Comparison of ENCODE assay signal across 1 cellular context in the genomic region with DNA sequence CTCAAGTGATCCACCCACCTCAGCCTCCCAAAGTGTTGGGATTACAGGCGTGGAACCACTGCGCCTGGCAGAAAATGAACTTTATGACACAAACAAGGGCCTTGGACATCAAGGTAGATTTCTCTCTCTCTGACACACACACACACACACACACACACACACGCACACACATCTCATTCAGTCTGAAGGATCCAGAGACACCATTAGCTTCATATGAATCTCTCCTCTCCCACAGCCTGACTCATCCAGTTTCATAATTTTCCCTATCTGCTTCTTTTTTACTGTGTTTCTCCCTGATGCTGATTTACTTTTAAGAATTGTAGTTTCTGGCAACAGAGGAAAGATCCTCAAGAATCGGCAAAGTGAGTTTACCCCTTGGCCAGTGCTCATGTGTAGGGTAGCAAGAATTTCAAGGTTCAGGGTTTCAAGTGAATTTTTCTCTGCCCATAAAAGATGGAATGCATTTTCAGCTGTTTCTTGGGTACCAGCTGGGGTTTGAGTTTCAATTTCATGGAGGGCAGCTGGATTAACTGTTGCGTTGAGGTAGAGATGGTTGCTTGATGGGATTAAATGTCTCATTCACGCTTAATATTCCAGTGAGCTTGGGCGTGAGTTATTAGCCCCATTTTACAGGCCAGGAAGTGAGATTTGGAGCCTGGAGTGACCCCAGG.
TF ChIP-seq lines count a peak whose summit lies in the region.

No MANE protein-coding gene starts in this region.

TF ChIP-seq in GM23338, 12 proteins besides CTCF, POLR2A, EP300 and RAD21:
- TF ChIP-seq, protein P1, sequence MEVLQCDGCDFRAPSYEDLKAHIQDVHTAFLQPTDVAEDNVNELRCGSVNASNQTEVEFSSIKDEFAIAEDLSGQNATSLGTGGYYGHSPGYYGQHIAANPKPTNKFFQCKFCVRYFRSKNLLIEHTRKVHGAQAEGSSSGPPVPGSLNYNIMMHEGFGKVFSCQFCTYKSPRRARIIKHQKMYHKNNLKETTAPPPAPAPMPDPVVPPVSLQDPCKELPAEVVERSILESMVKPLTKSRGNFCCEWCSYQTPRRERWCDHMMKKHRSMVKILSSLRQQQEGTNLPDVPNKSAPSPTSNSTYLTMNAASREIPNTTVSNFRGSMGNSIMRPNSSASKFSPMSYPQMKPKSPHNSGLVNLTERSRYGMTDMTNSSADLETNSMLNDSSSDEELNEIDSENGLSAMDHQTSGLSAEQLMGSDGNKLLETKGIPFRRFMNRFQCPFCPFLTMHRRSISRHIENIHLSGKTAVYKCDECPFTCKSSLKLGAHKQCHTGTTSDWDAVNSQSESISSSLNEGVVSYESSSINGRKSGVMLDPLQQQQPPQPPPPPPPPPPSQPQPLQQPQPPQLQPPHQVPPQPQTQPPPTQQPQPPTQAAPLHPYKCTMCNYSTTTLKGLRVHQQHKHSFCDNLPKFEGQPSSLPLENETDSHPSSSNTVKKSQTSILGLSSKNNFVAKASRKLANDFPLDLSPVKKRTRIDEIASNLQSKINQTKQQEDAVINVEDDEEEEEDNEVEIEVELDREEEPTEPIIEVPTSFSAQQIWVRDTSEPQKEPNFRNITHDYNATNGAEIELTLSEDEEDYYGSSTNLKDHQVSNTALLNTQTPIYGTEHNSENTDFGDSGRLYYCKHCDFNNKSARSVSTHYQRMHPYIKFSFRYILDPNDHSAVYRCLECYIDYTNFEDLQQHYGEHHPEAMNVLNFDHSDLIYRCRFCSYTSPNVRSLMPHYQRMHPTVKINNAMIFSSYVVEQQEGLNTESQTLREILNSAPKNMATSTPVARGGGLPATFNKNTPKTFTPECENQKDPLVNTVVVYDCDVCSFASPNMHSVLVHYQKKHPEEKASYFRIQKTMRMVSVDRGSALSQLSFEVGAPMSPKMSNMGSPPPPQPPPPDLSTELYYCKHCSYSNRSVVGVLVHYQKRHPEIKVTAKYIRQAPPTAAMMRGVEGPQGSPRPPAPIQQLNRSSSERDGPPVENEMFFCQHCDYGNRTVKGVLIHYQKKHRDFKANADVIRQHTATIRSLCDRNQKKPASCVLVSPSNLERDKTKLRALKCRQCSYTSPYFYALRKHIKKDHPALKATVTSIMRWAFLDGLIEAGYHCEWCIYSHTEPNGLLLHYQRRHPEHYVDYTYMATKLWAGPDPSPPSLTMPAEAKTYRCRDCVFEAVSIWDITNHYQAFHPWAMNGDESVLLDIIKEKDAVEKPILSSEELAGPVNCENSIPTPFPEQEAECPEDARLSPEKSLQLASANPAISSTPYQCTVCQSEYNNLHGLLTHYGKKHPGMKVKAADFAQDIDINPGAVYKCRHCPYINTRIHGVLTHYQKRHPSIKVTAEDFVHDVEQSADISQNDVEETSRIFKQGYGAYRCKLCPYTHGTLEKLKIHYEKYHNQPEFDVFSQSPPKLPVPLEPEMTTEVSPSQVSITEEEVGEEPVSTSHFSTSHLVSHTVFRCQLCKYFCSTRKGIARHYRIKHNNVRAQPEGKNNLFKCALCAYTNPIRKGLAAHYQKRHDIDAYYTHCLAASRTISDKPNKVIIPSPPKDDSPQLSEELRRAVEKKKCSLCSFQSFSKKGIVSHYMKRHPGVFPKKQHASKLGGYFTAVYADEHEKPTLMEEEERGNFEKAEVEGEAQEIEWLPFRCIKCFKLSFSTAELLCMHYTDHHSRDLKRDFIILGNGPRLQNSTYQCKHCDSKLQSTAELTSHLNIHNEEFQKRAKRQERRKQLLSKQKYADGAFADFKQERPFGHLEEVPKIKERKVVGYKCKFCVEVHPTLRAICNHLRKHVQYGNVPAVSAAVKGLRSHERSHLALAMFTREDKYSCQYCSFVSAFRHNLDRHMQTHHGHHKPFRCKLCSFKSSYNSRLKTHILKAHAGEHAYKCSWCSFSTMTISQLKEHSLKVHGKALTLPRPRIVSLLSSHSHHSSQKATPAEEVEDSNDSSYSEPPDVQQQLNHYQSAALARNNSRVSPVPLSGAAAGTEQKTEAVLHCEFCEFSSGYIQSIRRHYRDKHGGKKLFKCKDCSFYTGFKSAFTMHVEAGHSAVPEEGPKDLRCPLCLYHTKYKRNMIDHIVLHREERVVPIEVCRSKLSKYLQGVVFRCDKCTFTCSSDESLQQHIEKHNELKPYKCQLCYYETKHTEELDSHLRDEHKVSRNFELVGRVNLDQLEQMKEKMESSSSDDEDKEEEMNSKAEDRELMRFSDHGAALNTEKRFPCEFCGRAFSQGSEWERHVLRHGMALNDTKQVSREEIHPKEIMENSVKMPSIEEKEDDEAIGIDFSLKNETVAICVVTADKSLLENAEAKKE (CRISPR knock-in tag; IDR thresholded peaks at IDR 0.05) = no peak
- TF ChIP-seq ZNF114 (CRISPR knock-in tag; IDR thresholded peaks at IDR 0.05) (no peak), JUNB (IDR thresholded peaks at IDR 0.05; ENCODE audit: unreplicated experiment) (no peak), ZNF331 (CRISPR knock-in tag; IDR thresholded peaks at IDR 0.05; ENCODE audit: low read depth) (no peak), POLR2AphosphoS5 (IDR thresholded peaks at IDR 0.05; ENCODE audit: low read depth) (no peak), EZH2 (IDR thresholded peaks at IDR 0.05; ENCODE audit: low read depth, unreplicated experiment) (no peak), STAT1 (IDR thresholded peaks at IDR 0.05; ENCODE audit: unreplicated experiment) (no peak), NANOG (IDR thresholded peaks at IDR 0.05; ENCODE audit: borderline replicate concordance) (no peak), CREB1 (CRISPR knock-in tag; IDR thresholded peaks at IDR 0.05; ENCODE audit: low read depth) (no peak), EZH2phosphoT487 (IDR thresholded peaks at IDR 0.05; ENCODE audit: unreplicated experiment) (no peak)
- TF ChIP-seq, protein P2, sequence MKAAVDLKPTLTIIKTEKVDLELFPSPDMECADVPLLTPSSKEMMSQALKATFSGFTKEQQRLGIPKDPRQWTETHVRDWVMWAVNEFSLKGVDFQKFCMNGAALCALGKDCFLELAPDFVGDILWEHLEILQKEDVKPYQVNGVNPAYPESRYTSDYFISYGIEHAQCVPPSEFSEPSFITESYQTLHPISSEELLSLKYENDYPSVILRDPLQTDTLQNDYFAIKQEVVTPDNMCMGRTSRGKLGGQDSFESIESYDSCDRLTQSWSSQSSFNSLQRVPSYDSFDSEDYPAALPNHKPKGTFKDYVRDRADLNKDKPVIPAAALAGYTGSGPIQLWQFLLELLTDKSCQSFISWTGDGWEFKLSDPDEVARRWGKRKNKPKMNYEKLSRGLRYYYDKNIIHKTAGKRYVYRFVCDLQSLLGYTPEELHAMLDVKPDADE (IDR thresholded peaks at IDR 0.05) = no peak
- TF ChIP-seq, protein P3, sequence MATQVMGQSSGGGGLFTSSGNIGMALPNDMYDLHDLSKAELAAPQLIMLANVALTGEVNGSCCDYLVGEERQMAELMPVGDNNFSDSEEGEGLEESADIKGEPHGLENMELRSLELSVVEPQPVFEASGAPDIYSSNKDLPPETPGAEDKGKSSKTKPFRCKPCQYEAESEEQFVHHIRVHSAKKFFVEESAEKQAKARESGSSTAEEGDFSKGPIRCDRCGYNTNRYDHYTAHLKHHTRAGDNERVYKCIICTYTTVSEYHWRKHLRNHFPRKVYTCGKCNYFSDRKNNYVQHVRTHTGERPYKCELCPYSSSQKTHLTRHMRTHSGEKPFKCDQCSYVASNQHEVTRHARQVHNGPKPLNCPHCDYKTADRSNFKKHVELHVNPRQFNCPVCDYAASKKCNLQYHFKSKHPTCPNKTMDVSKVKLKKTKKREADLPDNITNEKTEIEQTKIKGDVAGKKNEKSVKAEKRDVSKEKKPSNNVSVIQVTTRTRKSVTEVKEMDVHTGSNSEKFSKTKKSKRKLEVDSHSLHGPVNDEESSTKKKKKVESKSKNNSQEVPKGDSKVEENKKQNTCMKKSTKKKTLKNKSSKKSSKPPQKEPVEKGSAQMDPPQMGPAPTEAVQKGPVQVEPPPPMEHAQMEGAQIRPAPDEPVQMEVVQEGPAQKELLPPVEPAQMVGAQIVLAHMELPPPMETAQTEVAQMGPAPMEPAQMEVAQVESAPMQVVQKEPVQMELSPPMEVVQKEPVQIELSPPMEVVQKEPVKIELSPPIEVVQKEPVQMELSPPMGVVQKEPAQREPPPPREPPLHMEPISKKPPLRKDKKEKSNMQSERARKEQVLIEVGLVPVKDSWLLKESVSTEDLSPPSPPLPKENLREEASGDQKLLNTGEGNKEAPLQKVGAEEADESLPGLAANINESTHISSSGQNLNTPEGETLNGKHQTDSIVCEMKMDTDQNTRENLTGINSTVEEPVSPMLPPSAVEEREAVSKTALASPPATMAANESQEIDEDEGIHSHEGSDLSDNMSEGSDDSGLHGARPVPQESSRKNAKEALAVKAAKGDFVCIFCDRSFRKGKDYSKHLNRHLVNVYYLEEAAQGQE (IDR thresholded peaks at IDR 0.05; ENCODE audit: unreplicated experiment) = no peak
